8 cellular contexts compared by ENCODE assay signal in the genomic region with DNA sequence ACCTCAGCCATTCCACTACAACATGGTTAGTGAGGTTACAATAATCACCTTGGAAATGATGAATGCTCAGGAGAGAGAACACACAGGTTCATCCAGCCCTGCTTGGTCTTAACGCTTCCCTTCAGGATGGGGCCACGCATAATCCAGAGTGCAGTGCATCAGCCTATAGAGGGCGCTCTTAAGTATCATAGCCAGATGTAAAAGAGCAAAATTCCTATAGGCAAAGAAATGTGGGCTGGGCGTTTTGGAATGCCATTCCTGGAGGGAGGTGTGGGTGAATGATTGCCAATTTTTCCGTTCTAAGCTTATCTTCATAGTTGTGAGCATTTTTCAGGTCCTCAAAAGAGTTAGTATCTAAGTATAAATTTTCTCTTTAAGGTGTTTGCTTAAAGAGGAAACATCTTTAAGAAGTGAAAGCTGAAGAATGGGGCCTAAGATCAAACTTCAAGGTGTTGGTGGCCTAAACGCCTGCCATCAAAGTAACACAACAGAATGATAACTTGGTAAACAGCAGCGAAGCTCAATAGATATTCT. TPM values are rescaled to one million over a fixed set of nuclear protein-coding genes. Genes with fewer than 3 reads are reported as not detected.
DNase-seq lines count a peak whose midpoint lies in the region; ATAC-seq, FAIRE-seq and TF ChIP-seq lines count a peak whose summit lies in the region.

No MANE protein-coding gene starts in this region.

- H3K27me3 ChIP-seq in DND-41 (ENCODE audit: insufficient read depth, low read length, poor library complexity), result no peaks in the 10 kb centered on the region

- no peak overlapping the region for H2AFZ ChIP-seq in DND-41 (ENCODE audit: low read depth, low read length)

- peaks cover 87% of the 10 kb centered on the region for H3K4me1 Mint-ChIP-seq in activated CD4-positive, alpha-beta memory T cell treated with anti-CD3 and anti-CD28 coated beads for 36 hours (ENCODE audit: low read depth)

- peak overlapping the region; percentile 96 for H3K27ac ChIP-seq in DND-41 (ENCODE audit: low read length)
- no peak overlapping the region for H3K27ac ChIP-seq in kidney (ENCODE audit: low read depth in 2 of 2, low read length in 2 of 2)

- H3K9me3 Mint-ChIP-seq in activated CD4-positive, alpha-beta memory T cell treated with anti-CD3 and anti-CD28 coated beads for 36 hours, result no peaks in the 10 kb centered on the region

- FAIRE-seq in kidney (lab: Jason Lieb, UNC), result no peak

- ATAC-seq in DND-41 (ENCODE audit: insufficient read depth, low read depth), result no peak
- no peak for ATAC-seq in GM19328 (IDR thresholded peaks at IDR 0.05; ENCODE audit: unreplicated experiment)
- ATAC-seq in HG02981 (IDR thresholded peaks at IDR 0.05; ENCODE audit: unreplicated experiment), result no peak
- ATAC-seq in HG03354 (IDR thresholded peaks at IDR 0.05; ENCODE audit: poor library complexity, severe bottlenecking, unreplicated experiment), result no peak

- TF ChIP-seq CTCF in DND-41 (IDR thresholded peaks at IDR 0.05; ENCODE audit: borderline replicate concordance, extremely low read depth, low read length, poor library complexity, severe bottlenecking) (peak; percentile 75), kidney (IDR thresholded peaks at IDR 0.05; ENCODE audit: borderline replicate concordance, extremely low read depth, insufficient read depth) (peak; percentile 40)

- peaks cover 47% of the 10 kb centered on the region for H3K79me2 ChIP-seq in DND-41 (ENCODE audit: insufficient read depth, low read length)

- H3K4me3 Mint-ChIP-seq in activated CD4-positive, alpha-beta memory T cell treated with anti-CD3 and anti-CD28 coated beads for 36 hours, result peak overlapping the region; percentile 87

- no peak overlapping the region for H3K4me2 ChIP-seq in DND-41 (ENCODE audit: insufficient read depth, low read length)

- POLR2A ChIA-PET in activated CD4-positive, alpha-beta memory T cell treated with anti-CD3 and anti-CD28 coated beads for 36 hours (lab: Charles Lee), result interaction anchor here (0.6 to 6.0 kb wide), 12 partner anchors 12 to 204 kb away, joined by 3 to 45 read pairs (median 5); no protein-coding TSS in a partner anchor

- H3K27ac Mint-ChIP-seq in activated CD4-positive, alpha-beta memory T cell treated with anti-CD3 and anti-CD28 coated beads for 36 hours, result peak overlapping the region; percentile 97

- no peaks in the 10 kb centered on the region for H3K27me3 Mint-ChIP-seq in activated CD4-positive, alpha-beta memory T cell treated with anti-CD3 and anti-CD28 coated beads for 36 hours

- H3K9me3 ChIP-seq in DND-41 (ENCODE audit: insufficient read depth, low read length, severe bottlenecking), result no peaks in the 10 kb centered on the region
- no peaks in the 10 kb centered on the region for H3K9me3 ChIP-seq in kidney (ENCODE audit: control insufficient read depth in 1 of 2, low read length in 2 of 2)

- H3K4me1 ChIP-seq in DND-41 (ENCODE audit: insufficient read depth, low read length) (peaks cover 81% of the 10 kb centered on the region), kidney (ENCODE audit: control insufficient read depth in 1 of 2, insufficient read depth in 1 of 2, low read depth in 1 of 2, low read length in 2 of 2) (peaks cover 0 to 3% of the 10 kb centered on the region in 2 donors)

- H3K36me3 ChIP-seq in DND-41 (ENCODE audit: insufficient read depth, low read length), result no peaks in the 10 kb centered on the region
- no peaks in the 10 kb centered on the region for H3K36me3 ChIP-seq in kidney (ENCODE audit: control insufficient read depth in 1 of 2, insufficient read depth in 2 of 2, low read length in 2 of 2)

- H4K20me1 ChIP-seq in DND-41 (ENCODE audit: insufficient read depth, low read length), result no peaks in the 10 kb centered on the region

- H3K9ac ChIP-seq in DND-41 (ENCODE audit: low read depth, low read length), result no peak overlapping the region
- no peak overlapping the region for H3K9ac ChIP-seq in kidney (ENCODE audit: low read length in 2 of 2)

- H3K4me3 ChIP-seq in DND-41 (ENCODE audit: low read depth in 1 of 2, low read length in 2 of 2) (no peak overlapping the region), kidney (ENCODE audit: low read length in 2 of 2) (no peak overlapping the region)

- CTCF ChIA-PET in activated CD4-positive, alpha-beta memory T cell treated with anti-CD3 and anti-CD28 coated beads for 36 hours (lab: Charles Lee), result interaction anchor here (0.6 to 8.0 kb wide), 46 partner anchors 9 to 155 kb away, joined by 3 to 195 read pairs (median 8); no protein-coding TSS in a partner anchor

- intact Hi-C loops in activated CD4-positive, alpha-beta memory T cell treated with anti-CD3 and anti-CD28 coated beads for 36 hours (cut with micrococcal nuclease), result loop anchor here (2.0 to 10.0 kb wide), 6 partner anchors 73 to 1091 kb away; a partner anchor contains a TSS
- intact Hi-C loops in kidney (cut with DNase I), result no loop called here

- H3K36me3 Mint-ChIP-seq in activated CD4-positive, alpha-beta memory T cell treated with anti-CD3 and anti-CD28 coated beads for 36 hours, result peaks cover 14% of the 10 kb centered on the region

- DNase-seq in DND-41, result no peak
- peak; percentile 65 for DNase-seq in HT-29 (ENCODE audit: low spot score)
- DNase-seq in activated CD4-positive, alpha-beta memory T cell treated with anti-CD3 and anti-CD28 coated beads for 36 hours, result peak; percentile 60
- no peak for DNase-seq in kidney
- DNase-seq in superior temporal gyrus (ENCODE audit: extremely low spot score), result no peak

RNA-seq across cellular contexts. Expression of a gene that starts 1.8 kb away (rescaled TPM):
- 0.20 and 0.29 TPM in 2 replicates for total RNA-seq in HT-29 (2014; rRNA removed; shearing (Covaris generic))
- 10 to 100 TPM; 64.5 to 68.7 TPM for total RNA-seq in activated CD4-positive, alpha-beta memory T cell treated with anti-CD3 and anti-CD28 coated beads for 36 hours
- 24.2 TPM for total RNA-seq in kidney
- polyA plus RNA-seq in kidney (ENCODE audit: insufficient read depth, low read depth, low replicate concordance), result 1.7 TPM

Comparison
In these comparisons a context has a peak if more than half of its experiments do, and no peak if none do; other contexts are left out.
1. DNase-seq: peak in HT-29 (single experiment) and activated CD4-positive, alpha-beta memory T cell treated with anti-CD3 and anti-CD28 coated beads for 36 hours (single experiment); none in DND-41 (single experiment), kidney (single experiment) and superior temporal gyrus (single experiment).
2. RNA of a gene that starts 1.8 kb away (total RNA-seq): 64.5 to 68.7 TPM in activated CD4-positive, alpha-beta memory T cell treated with anti-CD3 and anti-CD28 coated beads for 36 hours and 24.2 TPM in kidney (single experiment); 0.20 to 0.29 TPM in HT-29; every median in the first group is over 10 times any median in the second.